ENCODE assay signal across 21 cellular contexts in genomic region chr20:10398834-10399369, GRCh38. TPM values are rescaled to one million over a fixed set of nuclear protein-coding genes. Genes with fewer than 3 reads are reported as not detected.
DNase-seq lines count a peak whose midpoint lies in the region; ATAC-seq and TF ChIP-seq lines count a peak whose summit lies in the region.
"Had no signal": no experiment of that assay in that cellular context is flagged by ENCODE, and none has a peak within 500 bp of the region (broad histone marks: within the 10 kb centered on the region; RNA-seq: fewer than 3 reads in every experiment).

No MANE protein-coding gene starts in this region.

- H3K36me3 Mint-ChIP-seq in WTC11: peaks cover 2% of the 10 kb centered on the region; the same call in 1 of the 2 replicates
- peaks cover 0 to 6% of the 10 kb centered on the region in 2 donors for H3K36me3 Mint-ChIP-seq in activated naive CD4-positive, alpha-beta T cell treated with anti-CD3 and anti-CD28 coated beads, Interleukin-2, amount 50 U/mL, for 72 hours

- H3K27ac Mint-ChIP-seq in WTC11: no peak overlapping the region
- no peak overlapping the region for H3K27ac Mint-ChIP-seq in activated naive CD4-positive, alpha-beta T cell treated with anti-CD3 and anti-CD28 coated beads, Interleukin-2, amount 50 U/mL, for 72 hours
- H3K27ac Mint-ChIP-seq: CD14-positive monocyte; CD4-positive, alpha-beta T cell; CD8-positive, alpha-beta memory T cell had no signal

- no peak for TF ChIP-seq CTCF in WTC11 (IDR thresholded peaks at IDR 0.05)

- CTCF ChIA-PET in WTC11 (lab: Charles Lee): interaction anchor here (0.6 kb wide), 1 partner anchor 18 kb away, joined by 5 read pairs; no protein-coding TSS in a partner anchor

- H3K36me3 ChIP-seq in H7 (replicated peaks; ENCODE audit: control insufficient read depth, insufficient read depth, low read length): no peaks in the 10 kb centered on the region
- H3K36me3 ChIP-seq: BE2C had no signal

- no peaks in the 10 kb centered on the region for H3K27me3 ChIP-seq in H7 (ENCODE audit: control insufficient read depth, insufficient read depth, low read length)
- H3K27me3 ChIP-seq: BE2C; BLaER1 treated with 17β-estradiol and CSF1 and Interleukin-3, amounts not matched to agents 10 nM and 100 nM had no signal

- no peak overlapping the region for H3K4me3 Mint-ChIP-seq in WTC11
- H3K4me3 Mint-ChIP-seq: CD14-positive monocyte; CD4-positive, alpha-beta T cell; CD8-positive, alpha-beta memory T cell had no signal

- H3K4me1 Mint-ChIP-seq in WTC11: no peaks in the 10 kb centered on the region
- H3K4me1 Mint-ChIP-seq: CD8-positive, alpha-beta memory T cell had no signal

- H3K9me3 Mint-ChIP-seq in WTC11: no peaks in the 10 kb centered on the region
- peaks cover 0 to 4% of the 10 kb centered on the region in 2 donors for H3K9me3 Mint-ChIP-seq in activated naive CD4-positive, alpha-beta T cell treated with anti-CD3 and anti-CD28 coated beads, Interleukin-2, amount 50 U/mL, for 72 hours
- H3K9me3 Mint-ChIP-seq: CD4-positive, alpha-beta T cell; CD8-positive, alpha-beta memory T cell had no signal

- POLR2A ChIA-PET in WTC11 (lab: Charles Lee): no interaction called here

- ATAC-seq in WTC11 (peak; percentile 58), HG02973 (IDR thresholded peaks at IDR 0.05; ENCODE audit: unreplicated experiment) (no peak), HG03108 (IDR thresholded peaks at IDR 0.05; ENCODE audit: unreplicated experiment) (no peak)
- ATAC-seq in activated naive CD4-positive, alpha-beta T cell treated with anti-CD3 and anti-CD28 coated beads, Interleukin-2, amount 50 U/mL, for 72 hours: no peak
- ATAC-seq: GM12878 had no signal

- DNase-seq in NCI-H82 (lab: John Stamatoyannopoulos, UW): peak; percentile 54
- DNase-seq in NCI-H82 treated with DMSO at 0.1 percent for 48 hours (lab: John Stamatoyannopoulos, UW; ENCODE audit: unreplicated experiment): no peak
- peak; percentile 4 for DNase-seq in H7
- no peak for DNase-seq in WTC11 (ENCODE audit: low spot score)
- no peak for DNase-seq in activated naive CD4-positive, alpha-beta T cell treated with anti-CD3 and anti-CD28 coated beads, Interleukin-2, amount 50 U/mL, for 72 hours (ENCODE audit: low spot score in 2 of 2)
- DNase-seq: ACHN; AML-193; BE2C; CD4-positive, alpha-beta T cell; CD8-positive, alpha-beta memory T cell; DMS 273 treated with DMSO at 0.1 percent for 48 hours; DMS79; EL; GDM1; GOT3; HCEC 1CT had no signal

- H3K27me3 Mint-ChIP-seq in WTC11 (ENCODE audit: low read depth): no peaks in the 10 kb centered on the region
- H3K27me3 Mint-ChIP-seq: CD4-positive, alpha-beta T cell; CD8-positive, alpha-beta memory T cell had no signal

- H3K4me3 ChIP-seq in H7 (ENCODE audit: insufficient read depth, low read depth, low read length): no peak overlapping the region
- H3K4me3 ChIP-seq: BLaER1 treated with 17β-estradiol and CSF1 and Interleukin-3, amounts not matched to agents 10 nM and 100 nM; GM12878 had no signal

TF ChIP-seq in WTC11, 78 proteins besides CTCF, POLR2A, EP300 and RAD21:
- TF ChIP-seq ZNF671 (CRISPR knock-in tag; IDR thresholded peaks at IDR 0.05) (no peak), ZNF138 (CRISPR knock-in tag; conservative IDR thresholded peaks at IDR 0.05) (no peak), FOXP1 (CRISPR knock-in tag; IDR thresholded peaks at IDR 0.05; ENCODE audit: borderline replicate concordance) (no peak), NR2C2 (CRISPR knock-in tag; IDR thresholded peaks at IDR 0.05) (no peak), NR3C1 (CRISPR knock-in tag; conservative IDR thresholded peaks at IDR 0.05; ENCODE audit: low read depth) (no peak), ELF4 (CRISPR knock-in tag; IDR thresholded peaks at IDR 0.05; ENCODE audit: low read depth) (no peak), MXD4 (CRISPR knock-in tag; IDR thresholded peaks at IDR 0.05; ENCODE audit: borderline replicate concordance) (no peak), MLX (CRISPR knock-in tag; IDR thresholded peaks at IDR 0.05) (no peak), ZNF396 (CRISPR knock-in tag; IDR thresholded peaks at IDR 0.05; ENCODE audit: borderline replicate concordance) (no peak), ZNF281 (CRISPR knock-in tag; IDR thresholded peaks at IDR 0.05) (no peak), PREB (CRISPR knock-in tag; IDR thresholded peaks at IDR 0.05; ENCODE audit: borderline replicate concordance) (no peak), CBFB (CRISPR knock-in tag; IDR thresholded peaks at IDR 0.05; ENCODE audit: low read depth) (no peak), ZNF512 (CRISPR knock-in tag; IDR thresholded peaks at IDR 0.05; ENCODE audit: borderline replicate concordance) (no peak), ZNF232 (CRISPR knock-in tag; IDR thresholded peaks at IDR 0.05) (no peak)

RNA-seq across cellular contexts. Expression of gene MKKS, which starts 35.1 kb away (rescaled TPM):
- total RNA-seq in H7 (2014; rRNA removed; shearing (Covaris generic)): 14.6 and 16.7 TPM in 2 replicates
- 16.5 to 20.9 TPM (median 17.0 TPM) in 3 replicates for total RNA-seq in WTC11 (2021)
- 1 to 10 TPM; 2.2 to 6.4 TPM for total RNA-seq in activated naive CD4-positive, alpha-beta T cell treated with anti-CD3 and anti-CD28 coated beads, Interleukin-2, amount 50 U/mL, for 72 hours

RNA-seq across cellular contexts. Expression of gene SLX4IP, which starts 36.2 kb away (rescaled TPM):
- 3.9 TPM in 2 replicates for total RNA-seq in H7 (2014; rRNA removed; shearing (Covaris generic))
- total RNA-seq in WTC11 (2021): 7.4 to 9.9 TPM (median 8.4 TPM) in 3 replicates
- 1 to 10 TPM; 3.8 to 9.1 TPM for total RNA-seq in activated naive CD4-positive, alpha-beta T cell treated with anti-CD3 and anti-CD28 coated beads, Interleukin-2, amount 50 U/mL, for 72 hours

Comparison
In these comparisons a context has a peak if more than half of its experiments do, and no peak if none do; other contexts are left out.
1. DNase-seq: peak in NCI-H82 (single experiment) and H7 (single experiment); none in NCI-H82 treated with DMSO at 0.1 percent for 48 hours (single experiment), WTC11 (single experiment) and activated naive CD4-positive, alpha-beta T cell treated with anti-CD3 and anti-CD28 coated beads, Interleukin-2, amount 50 U/mL, for 72 hours (0 of 2).